Comparison of ENCODE assay signal across 23 cellular contexts in genomic region chr17:38338053-38338452, GRCh38. TPM values are rescaled to one million over a fixed set of nuclear protein-coding genes. Genes with fewer than 3 reads are reported as not detected.
"Had no signal": no experiment of that assay in that cellular context is flagged by ENCODE, and none has a peak within 500 bp of the region (broad histone marks: within the 10 kb centered on the region; RNA-seq: fewer than 3 reads in every experiment).

No MANE protein-coding gene starts in this region.

- H3K9me3 Mint-ChIP-seq: activated naive CD4-positive, alpha-beta T cell treated with anti-CD3 and anti-CD28 coated beads for 36 hours; activated naive CD8-positive, alpha-beta T cell treated with anti-CD3 and anti-CD28 coated beads, Interleukin-2, amount 10 ng/mL, durations not matched to agents 7 days and 5 days; activated T-cell treated with anti-CD3 and anti-CD28 coated beads, Interleukin-2, amount 50 U/mL, for 4 hours; activated T-helper 2 cell treated with anti-CD3 and anti-CD28 coated beads, Interferon-gamma antibody, Interleukin-2, Interleukin-4, amounts not matched to agents 10 μg/mL and 5 μg/mL and 100 μg/mL, durations not matched to agents 14 hours and 24 hours and 36 hours; dendritic cell treated with granulocyte-macrophage colony-stimulating factor and Interleukin-4, amounts not matched to agents 40 ng/mL and 50 ng/mL, for 4 days; naive B cell; neural crest cell; stimulated activated memory B cell treated with anti-CD40 and anti-IgM and Interleukin-4, amounts not matched to agents 10 μg/mL and 1 μg/mL and 100 μg/mL, for 72 hours; WTC11 had no signal

- DNase-seq: activated CD4-positive, alpha-beta T cell treated with anti-CD3 and anti-CD28 coated beads for 36 hours; activated CD4-positive, alpha-beta T cell treated with anti-CD3 and anti-CD28 coated beads, Interleukin-2, amount 50 U/mL, for 48 hours; activated CD8-positive, alpha-beta memory T cell treated with anti-CD3 and anti-CD28 coated beads, Interleukin-2, amount 50 U/mL, for 48 hours; activated naive CD4-positive, alpha-beta T cell treated with anti-CD3 and anti-CD28 coated beads for 36 hours; activated naive CD8-positive, alpha-beta T cell treated with anti-CD3 and anti-CD28 coated beads, Interleukin-2, amount 10 ng/mL, durations not matched to agents 7 days and 5 days; activated T-cell treated with anti-CD3 and anti-CD28 coated beads, Interleukin-2, amount 50 U/mL, for 4 hours; effector CD4-positive, alpha-beta T cell; erythroblast; foreskin keratinocyte; kidney; mesendoderm; naive B cell; occipital lobe; small intestine; T1000; transverse colon had no signal

- H3K4me3 Mint-ChIP-seq: activated CD4-positive, alpha-beta T cell treated with anti-CD3 and anti-CD28 coated beads for 36 hours; activated naive CD4-positive, alpha-beta T cell treated with anti-CD3 and anti-CD28 coated beads for 36 hours; activated naive CD8-positive, alpha-beta T cell treated with anti-CD3 and anti-CD28 coated beads, Interleukin-2, amount 10 ng/mL, durations not matched to agents 7 days and 5 days; activated T-cell treated with anti-CD3 and anti-CD28 coated beads, Interleukin-2, amount 50 U/mL, for 4 hours; dendritic cell treated with granulocyte-macrophage colony-stimulating factor and Interleukin-4, amounts not matched to agents 40 ng/mL and 50 ng/mL, for 4 days; neural crest cell; stimulated activated memory B cell treated with anti-CD40 and anti-IgM and Interleukin-4, amounts not matched to agents 10 μg/mL and 1 μg/mL and 100 μg/mL, for 72 hours; WTC11 had no signal

- H3K27me3 Mint-ChIP-seq: dendritic cell treated with granulocyte-macrophage colony-stimulating factor and Interleukin-4, amounts not matched to agents 40 ng/mL and 50 ng/mL, for 4 days had no signal

- ATAC-seq: activated CD4-positive, alpha-beta T cell treated with anti-CD3 and anti-CD28 coated beads for 36 hours; activated T-cell treated with anti-CD3 and anti-CD28 coated beads, Interleukin-2, amount 50 U/mL, for 4 hours; foreskin keratinocyte; sciatic nerve; stimulated activated memory B cell treated with anti-CD40 and anti-IgM and Interleukin-4, amounts not matched to agents 10 μg/mL and 1 μg/mL and 100 μg/mL, for 72 hours; WTC11 had no signal

- H3K27ac Mint-ChIP-seq: activated CD4-positive, alpha-beta T cell treated with anti-CD3 and anti-CD28 coated beads for 36 hours; activated naive CD4-positive, alpha-beta T cell treated with anti-CD3 and anti-CD28 coated beads for 36 hours; activated naive CD8-positive, alpha-beta T cell treated with anti-CD3 and anti-CD28 coated beads, Interleukin-2, amount 10 ng/mL, durations not matched to agents 7 days and 5 days; activated T-helper 2 cell treated with anti-CD3 and anti-CD28 coated beads, Interferon-gamma antibody, Interleukin-2, Interleukin-4, amounts not matched to agents 10 μg/mL and 5 μg/mL and 100 μg/mL, durations not matched to agents 14 hours and 24 hours and 36 hours; dendritic cell treated with granulocyte-macrophage colony-stimulating factor and Interleukin-4, amounts not matched to agents 40 ng/mL and 50 ng/mL, for 4 days; stimulated activated memory B cell treated with anti-CD40 and anti-IgM and Interleukin-4, amounts not matched to agents 10 μg/mL and 1 μg/mL and 100 μg/mL, for 72 hours; WTC11 had no signal

- H3K4me1 Mint-ChIP-seq: activated CD4-positive, alpha-beta T cell treated with anti-CD3 and anti-CD28 coated beads for 36 hours; activated naive CD8-positive, alpha-beta T cell treated with anti-CD3 and anti-CD28 coated beads, Interleukin-2, amount 10 ng/mL, durations not matched to agents 7 days and 5 days; naive B cell; neural crest cell; stimulated activated memory B cell treated with anti-CD40 and anti-IgM and Interleukin-4, amounts not matched to agents 10 μg/mL and 1 μg/mL and 100 μg/mL, for 72 hours had no signal

- H3K36me3 Mint-ChIP-seq: activated naive CD8-positive, alpha-beta T cell treated with anti-CD3 and anti-CD28 coated beads, Interleukin-2, amount 10 ng/mL, durations not matched to agents 7 days and 5 days; naive B cell; stimulated activated memory B cell treated with anti-CD40 and anti-IgM and Interleukin-4, amounts not matched to agents 10 μg/mL and 1 μg/mL and 100 μg/mL, for 72 hours; WTC11 had no signal

RNA-seq across cellular contexts. Expression of gene GPR179, which starts 5.7 kb away (rescaled TPM):
- total RNA-seq: activated T-helper 2 cell treated with anti-CD3 and anti-CD28 coated beads, Interferon-gamma antibody, Interleukin-2, Interleukin-4, amounts not matched to agents 10 μg/mL and 5 μg/mL and 100 μg/mL, durations not matched to agents 14 hours and 24 hours and 36 hours; foreskin keratinocyte; glomerular endothelial cell; kidney had no signal
